1 cellular context compared by ENCODE assay signal in the genomic region with DNA sequence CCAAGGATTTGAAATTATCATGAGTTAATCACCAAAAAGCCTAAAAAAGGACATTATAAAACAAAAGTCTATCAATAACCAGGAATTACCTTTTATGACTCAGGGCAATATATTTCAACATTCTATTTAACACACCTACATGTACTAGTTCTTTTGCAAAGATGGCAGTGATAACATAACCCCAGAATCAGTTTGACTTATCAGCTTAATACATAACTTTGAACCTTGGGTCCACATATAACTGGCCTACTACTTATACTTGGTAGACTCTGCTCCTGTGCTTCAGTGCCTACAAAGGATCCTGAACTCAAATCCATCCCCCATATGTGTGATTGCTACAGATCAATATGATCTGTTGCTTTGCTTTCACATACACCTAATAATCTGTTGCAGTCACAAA.
TF ChIP-seq lines count a peak whose summit lies in the region.

No MANE protein-coding gene starts in this region.

TF ChIP-seq in HepG2, 621 proteins besides CTCF, POLR2A, EP300 and RAD21:
- TF ChIP-seq TOPORS (CRISPR knock-in tag; IDR thresholded peaks at IDR 0.05): no peak
- no peak for TF ChIP-seq ATAD3A (CRISPR knock-in tag; IDR thresholded peaks at IDR 0.05)
- no peak for TF ChIP-seq ZNF7 (CRISPR knock-in tag; IDR thresholded peaks at IDR 0.05)
- no peak for TF ChIP-seq ZKSCAN1 (IDR thresholded peaks at IDR 0.05; ENCODE audit: low read length)
- TF ChIP-seq MEF2D (CRISPR knock-in tag; IDR thresholded peaks at IDR 0.05): no peak
- no peak for TF ChIP-seq ISX (CRISPR knock-in tag; conservative IDR thresholded peaks at IDR 0.05)
- no peak for TF ChIP-seq ZNF879 (CRISPR knock-in tag; IDR thresholded peaks at IDR 0.05)
- TF ChIP-seq, protein P1, sequence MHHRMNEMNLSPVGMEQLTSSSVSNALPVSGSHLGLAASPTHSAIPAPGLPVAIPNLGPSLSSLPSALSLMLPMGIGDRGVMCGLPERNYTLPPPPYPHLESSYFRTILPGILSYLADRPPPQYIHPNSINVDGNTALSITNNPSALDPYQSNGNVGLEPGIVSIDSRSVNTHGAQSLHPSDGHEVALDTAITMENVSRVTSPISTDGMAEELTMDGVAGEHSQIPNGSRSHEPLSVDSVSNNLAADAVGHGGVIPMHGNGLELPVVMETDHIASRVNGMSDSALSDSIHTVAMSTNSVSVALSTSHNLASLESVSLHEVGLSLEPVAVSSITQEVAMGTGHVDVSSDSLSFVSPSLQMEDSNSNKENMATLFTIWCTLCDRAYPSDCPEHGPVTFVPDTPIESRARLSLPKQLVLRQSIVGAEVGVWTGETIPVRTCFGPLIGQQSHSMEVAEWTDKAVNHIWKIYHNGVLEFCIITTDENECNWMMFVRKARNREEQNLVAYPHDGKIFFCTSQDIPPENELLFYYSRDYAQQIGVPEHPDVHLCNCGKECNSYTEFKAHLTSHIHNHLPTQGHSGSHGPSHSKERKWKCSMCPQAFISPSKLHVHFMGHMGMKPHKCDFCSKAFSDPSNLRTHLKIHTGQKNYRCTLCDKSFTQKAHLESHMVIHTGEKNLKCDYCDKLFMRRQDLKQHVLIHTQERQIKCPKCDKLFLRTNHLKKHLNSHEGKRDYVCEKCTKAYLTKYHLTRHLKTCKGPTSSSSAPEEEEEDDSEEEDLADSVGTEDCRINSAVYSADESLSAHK (CRISPR knock-in tag; IDR thresholded peaks at IDR 0.05; ENCODE audit: borderline replicate concordance): no peak
- no peak for TF ChIP-seq SNRNP70 (IDR thresholded peaks at IDR 0.05; ENCODE audit: low read depth, low read length)
